15 cellular contexts compared by ENCODE assay signal in the genomic region with DNA sequence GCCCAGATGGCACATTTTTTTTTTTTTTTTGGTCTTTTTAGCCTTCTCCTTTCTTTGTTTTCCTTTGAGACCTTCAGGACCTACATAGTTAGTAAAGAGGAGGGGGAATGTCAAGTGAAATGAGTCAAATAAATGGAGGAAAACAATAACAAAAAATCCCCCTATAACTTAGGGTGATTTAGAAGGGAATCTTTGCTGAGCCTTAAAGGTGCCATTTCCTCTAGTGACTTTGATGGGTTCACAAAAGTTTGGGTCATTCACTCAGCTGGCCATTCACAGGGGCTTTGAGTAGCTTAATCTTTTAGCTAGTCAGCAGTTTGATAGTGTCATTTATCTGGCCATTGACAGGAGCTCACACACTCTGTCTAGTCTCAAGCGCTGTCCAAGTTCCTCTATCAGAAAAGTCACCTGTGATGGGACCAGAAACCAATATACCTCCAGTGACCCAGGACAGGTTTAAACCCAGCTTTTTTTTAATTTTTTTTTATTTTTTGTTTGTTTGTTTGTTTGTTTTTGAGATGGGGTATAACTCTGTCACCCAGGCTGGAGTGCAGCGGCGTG.
DNase-seq lines count a peak whose midpoint lies in the region; FAIRE-seq and TF ChIP-seq lines count a peak whose summit lies in the region.
"Had no signal": no experiment of that assay in that cellular context is flagged by ENCODE, and none has a peak within 500 bp of the region (broad histone marks: within the 10 kb centered on the region; RNA-seq: fewer than 3 reads in every experiment).

No MANE protein-coding gene starts in this region.

- no peak for TF ChIP-seq POLR2A in GM12892 (IDR thresholded peaks at IDR 0.05; ENCODE audit: low read depth, low read length)

- no peaks in the 10 kb centered on the region for H3K36me3 ChIP-seq in BLaER1
- H3K36me3 ChIP-seq in SK-N-MC (ENCODE audit: insufficient read depth, low read length) = no peaks in the 10 kb centered on the region
- H3K36me3 ChIP-seq: right atrium auricular region, vagina had no signal

- H3K9me3 ChIP-seq in BLaER1 (no peaks in the 10 kb centered on the region), SK-N-MC (ENCODE audit: low read depth, low read length) (no peaks in the 10 kb centered on the region)
- H3K9me3 ChIP-seq: right atrium auricular region, vagina had no signal

- H3K27ac ChIP-seq in BLaER1 (no peak overlapping the region), SK-N-MC (peak overlapping the region; percentile 95), epithelial cell of prostate (peak overlapping the region; percentile 78)
- H3K27ac ChIP-seq: right atrium auricular region had no signal

- H3K9ac ChIP-seq in BLaER1 (no peak overlapping the region), SK-N-MC (ENCODE audit: insufficient read length) (peak overlapping the region; percentile 6)

- DNase-seq in GM12892 (ENCODE audit: insufficient read length) (no peak), SK-N-MC (ENCODE audit: low read depth, low spot score) (no peak), epithelial cell of prostate (ENCODE audit: low read depth, low spot score) (no peak), hypothalamus (lab: John Stamatoyannopoulos, UW) (no peak), frontal cortex (ENCODE audit: low spot score in 2 of 2) (no peak), NCI-H146 (lab: John Stamatoyannopoulos, UW) (no peak)
- DNase-seq in stimulated activated CD8-positive, alpha-beta memory T cell treated with anti-CD3 and anti-CD28 coated beads, Interleukin-4, amount 100 ng/mL, for 48 hours = no peak
- DNase-seq: cerebellar nuclear complex, GOT3, NCI-H774, SHP77 had no signal

- H3K4me3 ChIP-seq in BLaER1 = no peak overlapping the region
- peak overlapping the region; percentile 63 for H3K4me3 ChIP-seq in SK-N-MC
- H3K4me3 ChIP-seq: right atrium auricular region, vagina had no signal

- H3K4me2 ChIP-seq in BLaER1 = peak overlapping the region; percentile 36; the same call in 1 of the 2 replicates

- no peaks in the 10 kb centered on the region for H4K20me1 ChIP-seq in BLaER1

- H3K27me3 ChIP-seq in BLaER1 = no peaks in the 10 kb centered on the region
- H3K27me3 ChIP-seq: right atrium auricular region, vagina had no signal

- peak; percentile 48 for FAIRE-seq in GM12892 (lab: Jason Lieb, UNC)
- FAIRE-seq in frontal cortex (lab: Jason Lieb, UNC) = no peak
- FAIRE-seq: TTC549 had no signal

- peaks cover 17% of the 10 kb centered on the region for H3K4me1 ChIP-seq in BLaER1
